1 cellular context compared by ENCODE assay signal in genomic region chr5:169707714-169708113, GRCh38.
TF ChIP-seq lines count a peak whose summit lies in the region.

No MANE protein-coding gene starts in this region.

TF ChIP-seq in GM23338, 12 proteins besides CTCF, POLR2A, EP300 and RAD21 (continued from another document):
- TF ChIP-seq EZH2phosphoT487 (IDR thresholded peaks at IDR 0.05; ENCODE audit: unreplicated experiment) (no peak), CREB1 (CRISPR knock-in tag; IDR thresholded peaks at IDR 0.05; ENCODE audit: low read depth) (no peak), ZNF462 (CRISPR knock-in tag; IDR thresholded peaks at IDR 0.05) (no peak), ETS1 (IDR thresholded peaks at IDR 0.05) (no peak), NANOG (IDR thresholded peaks at IDR 0.05; ENCODE audit: borderline replicate concordance) (no peak), EZH2 (IDR thresholded peaks at IDR 0.05; ENCODE audit: low read depth, unreplicated experiment) (no peak), JUNB (IDR thresholded peaks at IDR 0.05; ENCODE audit: unreplicated experiment) (no peak), STAT1 (IDR thresholded peaks at IDR 0.05; ENCODE audit: unreplicated experiment) (no peak), ZNF114 (CRISPR knock-in tag; IDR thresholded peaks at IDR 0.05) (no peak), REST (IDR thresholded peaks at IDR 0.05; ENCODE audit: unreplicated experiment) (no peak), ZNF331 (CRISPR knock-in tag; IDR thresholded peaks at IDR 0.05; ENCODE audit: low read depth) (no peak)
